In genomic region chr4:122602277-122603142, GRCh38 we compare ENCODE assay signal across 8 cellular contexts. TPM values are rescaled to one million over a fixed set of nuclear protein-coding genes. Genes with fewer than 3 reads are reported as not detected.
A peak's percentile ranks its signal among the peaks of the same experiment; 100 is the strongest.
DNase-seq lines count a peak whose midpoint lies in the region; ATAC-seq and TF ChIP-seq lines count a peak whose summit lies in the region.

No MANE protein-coding gene starts in this region.

- DNase-seq in NOMO-1 treated with DMSO at 0.1 percent for 48 hours (lab: John Stamatoyannopoulos, UW; ENCODE audit: unreplicated experiment) (peak; percentile 66), NOMO-1 treated with dmso at 0.1 percent for 144 hours (lab: John Stamatoyannopoulos, UW; ENCODE audit: unreplicated experiment) (no peak), RPMI7951 (ENCODE audit: low read depth) (peak; percentile 37), fibroblast of gingiva (ENCODE audit: low read depth) (peak; percentile 56), retina (peak; percentile 11), lower leg skin (ENCODE audit: low spot score in 2 of 2) (no peak), anterior cingulate cortex (lab: John Stamatoyannopoulos, UW) (no peak)

- no peak for TF ChIP-seq CTCF in lower leg skin (IDR thresholded peaks at IDR 0.05)

- intact Hi-C loops in lower leg skin (cut with DNase I; ENCODE audit: low total_unique reads) = no loop called here

- no peak overlapping the region for H3K4me3 ChIP-seq in lower leg skin (ENCODE audit: low read depth, poor library complexity, severe bottlenecking)

- ATAC-seq in HG02759 (IDR thresholded peaks at IDR 0.05; ENCODE audit: unreplicated experiment) = peak; percentile 45

- 40 to 46% methylated on average over 13 of the region's 13 CpGs for WGBS in lower leg skin, 2 donors

- TF ChIP-seq POLR2A in lower leg skin (IDR thresholded peaks at IDR 0.05) = no peak

RNA-seq across cellular contexts. Expression of gene IL21, which starts 18.4 kb away (rescaled TPM):
- not detected in 2 replicates for total RNA-seq in RPMI7951 (2014; rRNA removed; shearing (Covaris generic))
- not detected for total RNA-seq in lower leg skin

Comparison
In these comparisons a context has a peak if more than half of its experiments do, and no peak if none do; other contexts are left out.
1. DNase-seq: peak in NOMO-1 treated with DMSO at 0.1 percent for 48 hours (single experiment), RPMI7951 (single experiment), fibroblast of gingiva (single experiment) and retina (single experiment); none in NOMO-1 treated with dmso at 0.1 percent for 144 hours (single experiment), lower leg skin (0 of 2) and anterior cingulate cortex (0 of 58).